27 cellular contexts compared by ENCODE assay signal in the genomic region with DNA sequence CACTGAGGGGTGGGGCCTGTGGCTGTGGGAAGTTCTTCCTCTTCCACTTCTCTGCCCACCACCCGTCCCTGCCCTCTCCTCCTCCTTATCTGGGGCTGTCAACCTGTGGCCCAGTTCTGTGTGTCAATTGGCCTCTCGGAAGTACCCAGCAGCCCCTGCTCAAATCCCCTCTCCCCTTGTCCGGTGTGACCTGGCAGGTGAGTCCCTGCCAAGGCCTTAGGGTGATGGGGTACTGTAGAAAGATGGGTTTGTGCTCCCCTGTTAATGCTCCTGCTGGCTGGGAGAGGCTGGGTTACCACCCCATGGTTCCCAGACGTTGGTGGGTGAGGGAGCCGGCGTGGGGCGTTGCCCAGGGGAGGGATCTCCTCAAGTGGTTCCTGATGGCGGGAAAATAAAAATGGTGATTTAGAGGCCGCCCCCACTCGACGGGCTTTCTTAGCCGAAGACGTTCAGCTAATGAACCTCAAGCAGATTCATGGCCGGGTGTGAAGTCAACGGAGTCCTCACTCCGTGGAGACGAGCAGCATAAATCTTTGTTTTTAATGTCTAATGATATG.
A peak's percentile ranks its signal among the peaks of the same experiment; 100 is the strongest.
DNase-seq lines count a peak whose midpoint lies in the region; ATAC-seq, FAIRE-seq and TF ChIP-seq lines count a peak whose summit lies in the region.
"Had no signal": no experiment of that assay in that cellular context is flagged by ENCODE, and none has a peak within 500 bp of the region (broad histone marks: within the 10 kb centered on the region; RNA-seq: fewer than 3 reads in every experiment).

No MANE protein-coding gene starts in this region.

- H3K27me3 Mint-ChIP-seq in CD14-positive monocyte (ENCODE audit: low read depth in 3 of 3): peaks cover 2 to 4% (median 4%) of the 10 kb centered on the region in 3 donors

- H3K9me3 ChIP-seq in SK-N-MC (ENCODE audit: low read depth, low read length) (no peaks in the 10 kb centered on the region), spleen (no peaks in the 10 kb centered on the region)
- H3K9me3 ChIP-seq: BLaER1 had no signal

- intact Hi-C loops in CD14-positive monocyte (cut with micrococcal nuclease) (no loop called here), spleen (cut with DNase I; ENCODE audit: low total_unique reads) (no loop called here)

- no peak overlapping the region for H3K9ac ChIP-seq in SK-N-MC (ENCODE audit: insufficient read length)
- H3K9ac ChIP-seq: BLaER1, KMS-11 had no signal

- no peaks in the 10 kb centered on the region for H3K4me1 Mint-ChIP-seq in CD14-positive monocyte
- H3K4me1 Mint-ChIP-seq: IgD-negative memory B cell had no signal

- peak overlapping the region; percentile 22; the same call in 1 of the 2 replicates for H3K4me3 ChIP-seq in SK-N-MC
- H3K4me3 ChIP-seq in spleen: no peak overlapping the region
- H3K4me3 ChIP-seq: BLaER1, PC-9 had no signal

- peak overlapping the region; percentile 72; the same call in 1 of the 2 replicates for H3K27ac ChIP-seq in SK-N-MC
- no peak overlapping the region for H3K27ac ChIP-seq in spleen
- H3K27ac ChIP-seq: BLaER1, HL-60, KMS-11, PC-9 had no signal

- no peak for FAIRE-seq in GM12892 (lab: Jason Lieb, UNC)
- FAIRE-seq: A204.1, D721Med, GM18507 had no signal

- H3K4me3 Mint-ChIP-seq in CD14-positive monocyte: no peak overlapping the region
- H3K4me3 Mint-ChIP-seq: CD4-positive, alpha-beta T cell; IgD-negative memory B cell had no signal

- WGBS in spleen, 5 donors: 85 to 89% (median 87%) methylated on average over 17 of the region's 17 CpGs

- H3K27me3 ChIP-seq in spleen (replicated peaks in 1 of 7): peaks cover 0 to 15% (median 0%) of the 10 kb centered on the region in 7 donors
- H3K27me3 ChIP-seq: BLaER1 had no signal

- no peaks in the 10 kb centered on the region for H3K36me3 Mint-ChIP-seq in CD14-positive monocyte
- H3K36me3 Mint-ChIP-seq: IgD-negative memory B cell had no signal

- ATAC-seq in GM18861 (IDR thresholded peaks at IDR 0.05; ENCODE audit: unreplicated experiment) (no peak), GM18519 (IDR thresholded peaks at IDR 0.05; ENCODE audit: low FRiP score, unreplicated experiment) (no peak)

- H3K9me3 Mint-ChIP-seq in CD14-positive monocyte: no peaks in the 10 kb centered on the region
- H3K9me3 Mint-ChIP-seq: CD4-positive, alpha-beta T cell; IgD-negative memory B cell had no signal

- TF ChIP-seq POLR2A in spleen (IDR thresholded peaks at IDR 0.05): no peak
- no peak for TF ChIP-seq POLR2A in GM12892 (IDR thresholded peaks at IDR 0.05; ENCODE audit: low read depth, low read length)

- H3K36me3 ChIP-seq in SK-N-MC (ENCODE audit: insufficient read depth, low read length): no peaks in the 10 kb centered on the region
- H3K36me3 ChIP-seq in spleen: no peaks in the 10 kb centered on the region
- H3K36me3 ChIP-seq: BLaER1 had no signal

- H3K4me1 ChIP-seq in spleen: peaks cover 0 to 9% (median 0%) of the 10 kb centered on the region in 6 donors

- TF ChIP-seq CTCF in CD14-positive monocyte (IDR thresholded peaks at IDR 0.05) (no peak), spleen (IDR thresholded peaks at IDR 0.05 in 8 of 11, conservative IDR thresholded peaks at IDR 0.05 in 3 of 11) (no peak)

- peak; percentile 21 for DNase-seq in CD14-positive monocyte (ENCODE audit: low spot score)
- DNase-seq in SK-N-MC (ENCODE audit: low read depth, low spot score): no peak
- DNase-seq in left kidney (ENCODE audit: low read depth, low spot score): peak; percentile 30
- peak; percentile 56 for DNase-seq in spleen
- DNase-seq in GM12892 (ENCODE audit: insufficient read length): no peak
- DNase-seq: CD4-positive, alpha-beta T cell; GOT3; HCEC 1CT; MM.1S; NCI-H1417; NCI-H1694; NCI-H2029 treated with DMSO at 0.1 percent for 48 hours; NCI-H446 treated with DMSO at 0.1 percent for 48 hours; NCI-H526; NCI-H82; NK-92 treated with Interleukin-12 subunit alpha and Interleukin-12 subunit beta, amount 100 ng/mL, for 24 hours; PC-9; SHP77 had no signal

- no peak overlapping the region for H3K27ac Mint-ChIP-seq in CD14-positive monocyte
- H3K27ac Mint-ChIP-seq: CD4-positive, alpha-beta T cell had no signal

Comparison
In these comparisons a context has a peak if more than half of its experiments do, and no peak if none do; other contexts are left out.
1. DNase-seq: peak in CD14-positive monocyte (single experiment), left kidney (single experiment) and spleen (single experiment); none in SK-N-MC (single experiment) and GM12892 (single experiment).